Comparison of ENCODE assay signal across 17 cellular contexts in genomic region chr9:89457376-89457855, GRCh38. TPM values are rescaled to one million over a fixed set of nuclear protein-coding genes. Genes with fewer than 3 reads are reported as not detected.
A peak's percentile ranks its signal among the peaks of the same experiment; 100 is the strongest.
DNase-seq lines count a peak whose midpoint lies in the region; ATAC-seq and TF ChIP-seq lines count a peak whose summit lies in the region.
"Had no signal": no experiment of that assay in that cellular context is flagged by ENCODE, and none has a peak within 500 bp of the region (broad histone marks: within the 10 kb centered on the region; RNA-seq: fewer than 3 reads in every experiment).

No MANE protein-coding gene starts in this region.

- peaks cover 31 to 97% (median 74%) of the 10 kb centered on the region in 4 donors for H3K4me1 Mint-ChIP-seq in CD4-positive, CD25-positive, alpha-beta regulatory T cell
- H3K4me1 Mint-ChIP-seq in activated T-helper 1 cell treated with anti-CD3 and anti-CD28 coated beads, Interleukin-12 subunit alpha, Interleukin-12 subunit beta, Interleukin-2, Interleukin-4 antibody, amounts not matched to agents 30 ng/mL and 10 ng/mL and 1 ng/mL, durations not matched to agents 14 hours and 24 hours and 36 hours (ENCODE audit: low read depth): peaks cover 85% of the 10 kb centered on the region
- H3K4me1 Mint-ChIP-seq in immature natural killer cell: peaks cover 93 to 98% of the 10 kb centered on the region in 2 donors
- peaks cover 57 to 70% of the 10 kb centered on the region in 2 donors for H3K4me1 Mint-ChIP-seq in natural killer cell treated with Interleukin-12 subunit alpha and Interleukin-12 subunit beta and Interleukin-15 and Interleukin-18, amount 100 ng/mL, for 72 hours (ENCODE audit: low read depth in 2 of 2)

- H3K4me3 Mint-ChIP-seq in CD4-positive, CD25-positive, alpha-beta regulatory T cell: peak overlapping the region; percentile 64 to 87 (median 72)
- no peak overlapping the region for H3K4me3 Mint-ChIP-seq in activated T-helper 1 cell treated with anti-CD3 and anti-CD28 coated beads, Interleukin-12 subunit alpha, Interleukin-12 subunit beta, Interleukin-2, Interleukin-4 antibody, amounts not matched to agents 30 ng/mL and 10 ng/mL and 1 ng/mL, durations not matched to agents 14 hours and 24 hours and 36 hours
- no peak overlapping the region for H3K4me3 Mint-ChIP-seq in immature natural killer cell
- no peak overlapping the region for H3K4me3 Mint-ChIP-seq in natural killer cell treated with Interleukin-12 subunit alpha and Interleukin-12 subunit beta and Interleukin-15 and Interleukin-18, amount 100 ng/mL, for 72 hours

- no peak for TF ChIP-seq CTCF in adrenal gland (IDR thresholded peaks at IDR 0.05)

- WGBS in adrenal gland, 4 donors: 91 to 98% (median 94%) methylated on average over 7 to 9 of the region's 9 CpGs

- H4K20me1 ChIP-seq in BLaER1: peaks cover 100% of the 10 kb centered on the region

- H3K36me3 Mint-ChIP-seq in CD4-positive, CD25-positive, alpha-beta regulatory T cell: peaks cover 30% of the 10 kb centered on the region
- peaks cover 48% of the 10 kb centered on the region for H3K36me3 Mint-ChIP-seq in activated T-helper 1 cell treated with anti-CD3 and anti-CD28 coated beads, Interleukin-12 subunit alpha, Interleukin-12 subunit beta, Interleukin-2, Interleukin-4 antibody, amounts not matched to agents 30 ng/mL and 10 ng/mL and 1 ng/mL, durations not matched to agents 14 hours and 24 hours and 36 hours (ENCODE audit: low read depth)
- H3K36me3 Mint-ChIP-seq in immature natural killer cell: peaks cover 6 to 23% (median 18%) of the 10 kb centered on the region in 3 donors
- H3K36me3 Mint-ChIP-seq in natural killer cell treated with Interleukin-12 subunit alpha and Interleukin-12 subunit beta and Interleukin-15 and Interleukin-18, amount 100 ng/mL, for 72 hours: peaks cover 4% of the 10 kb centered on the region

- no peaks in the 10 kb centered on the region for H3K27me3 ChIP-seq in BLaER1
- H3K27me3 ChIP-seq in CD4-positive, CD25-positive, alpha-beta regulatory T cell (ENCODE audit: control insufficient read depth, insufficient read depth, low read length): no peaks in the 10 kb centered on the region
- H3K27me3 ChIP-seq in adrenal gland: no peaks in the 10 kb centered on the region

- intact Hi-C loops in activated T-helper 1 cell treated with anti-CD3 and anti-CD28 coated beads, Interleukin-12 subunit alpha, Interleukin-12 subunit beta, Interleukin-2, Interleukin-4 antibody, amounts not matched to agents 30 ng/mL and 10 ng/mL and 1 ng/mL, durations not matched to agents 14 hours and 24 hours and 36 hours (cut with micrococcal nuclease): loop anchor here (2.0 kb wide), 1 partner anchor 17 kb away; no protein-coding TSS in a partner anchor
- intact Hi-C loops in adrenal gland (cut with DNase I): loop anchor here in 1 of 2 donors (10.0 kb wide), 1 partner anchor 47 kb away; no protein-coding TSS in a partner anchor

- H3K27ac Mint-ChIP-seq in CD4-positive, CD25-positive, alpha-beta regulatory T cell: peak overlapping the region; percentile 96 to 99 (median 98)
- H3K27ac Mint-ChIP-seq in activated T-helper 1 cell treated with anti-CD3 and anti-CD28 coated beads, Interleukin-12 subunit alpha, Interleukin-12 subunit beta, Interleukin-2, Interleukin-4 antibody, amounts not matched to agents 30 ng/mL and 10 ng/mL and 1 ng/mL, durations not matched to agents 14 hours and 24 hours and 36 hours: peak overlapping the region; percentile 86
- H3K27ac Mint-ChIP-seq in immature natural killer cell: peak overlapping the region in 5 of 6 donors; percentile 50 to 84 (median 76)
- no peak overlapping the region for H3K27ac Mint-ChIP-seq in natural killer cell treated with Interleukin-12 subunit alpha and Interleukin-12 subunit beta and Interleukin-15 and Interleukin-18, amount 100 ng/mL, for 72 hours

- H3K4me1 ChIP-seq in BLaER1 (peaks cover 73% of the 10 kb centered on the region), adrenal gland (replicated peaks in 1 of 2) (no peaks in the 10 kb centered on the region)
- peaks cover 97% of the 10 kb centered on the region for H3K4me1 ChIP-seq in CD4-positive, CD25-positive, alpha-beta regulatory T cell (ENCODE audit: control insufficient read depth, insufficient read depth, low read length, poor library complexity, severe bottlenecking)
- H3K4me1 ChIP-seq: prostate gland had no signal

- no peaks in the 10 kb centered on the region for H3K27me3 Mint-ChIP-seq in CD4-positive, CD25-positive, alpha-beta regulatory T cell
- no peaks in the 10 kb centered on the region for H3K27me3 Mint-ChIP-seq in activated T-helper 1 cell treated with anti-CD3 and anti-CD28 coated beads, Interleukin-12 subunit alpha, Interleukin-12 subunit beta, Interleukin-2, Interleukin-4 antibody, amounts not matched to agents 30 ng/mL and 10 ng/mL and 1 ng/mL, durations not matched to agents 14 hours and 24 hours and 36 hours (ENCODE audit: insufficient read depth)
- H3K27me3 Mint-ChIP-seq in immature natural killer cell (ENCODE audit: low read depth in 3 of 3): peaks cover 1 to 8% (median 4%) of the 10 kb centered on the region in 3 donors
- H3K27me3 Mint-ChIP-seq in natural killer cell treated with Interleukin-12 subunit alpha and Interleukin-12 subunit beta and Interleukin-15 and Interleukin-18, amount 100 ng/mL, for 72 hours: no peaks in the 10 kb centered on the region
- H3K27me3 Mint-ChIP-seq: naive B cell had no signal

- H3K9me3 ChIP-seq in BLaER1: no peaks in the 10 kb centered on the region
- no peaks in the 10 kb centered on the region for H3K9me3 ChIP-seq in CD4-positive, CD25-positive, alpha-beta regulatory T cell (ENCODE audit: control insufficient read depth in 2 of 2, low read length in 2 of 2)
- H3K9me3 ChIP-seq in adrenal gland (replicated peaks in 1 of 3): no peaks in the 10 kb centered on the region
- H3K9me3 ChIP-seq: prostate gland had no signal

- DNase-seq in CD4-positive, CD25-positive, alpha-beta regulatory T cell: no peak
- DNase-seq in activated T-helper 1 cell treated with anti-CD3 and anti-CD28 coated beads, Interleukin-12 subunit alpha, Interleukin-12 subunit beta, Interleukin-2, Interleukin-4 antibody, amounts not matched to agents 30 ng/mL and 10 ng/mL and 1 ng/mL, durations not matched to agents 14 hours and 24 hours and 36 hours (ENCODE audit: low spot score): no peak
- DNase-seq in immature natural killer cell (no peak), adrenal gland (no peak), NCI-H2171 (lab: John Stamatoyannopoulos, UW) (no peak)
- DNase-seq in natural killer cell treated with Interleukin-12 subunit alpha and Interleukin-12 subunit beta and Interleukin-15 and Interleukin-18, amount 100 ng/mL, for 72 hours (ENCODE audit: low spot score): no peak
- DNase-seq: DMS 273 treated with DMSO at 0.1 percent for 48 hours, GDM1, kidney, naive B cell, NCI-H526 treated with DMSO at 0.1 percent for 48 hours, SHP77 treated with DMSO at 0.1 percent for 48 hours had no signal

- peak overlapping the region; percentile 39 for H3K4me2 ChIP-seq in BLaER1
- H3K4me2 ChIP-seq: KMS-11 had no signal

- H3K27ac ChIP-seq in BLaER1: no peak overlapping the region
- H3K27ac ChIP-seq in CD4-positive, CD25-positive, alpha-beta regulatory T cell (ENCODE audit: insufficient read depth, low read length, poor library complexity, severe bottlenecking): peak overlapping the region; percentile 77
- H3K27ac ChIP-seq in adrenal gland: no peak overlapping the region
- H3K27ac ChIP-seq: KMS-11, prostate gland had no signal

- no peak overlapping the region for H3K9ac ChIP-seq in BLaER1
- H3K9ac ChIP-seq: KMS-11 had no signal

- TF ChIP-seq POLR2A in adrenal gland (IDR thresholded peaks at IDR 0.05): no peak

- ATAC-seq in CD4-positive, CD25-positive, alpha-beta regulatory T cell (ENCODE audit: low read depth in 2 of 2): no peak
- ATAC-seq in natural killer cell treated with Interleukin-12 subunit alpha and Interleukin-12 subunit beta and Interleukin-15 and Interleukin-18, amount 100 ng/mL, for 72 hours: no peak
- ATAC-seq in GM21447 (IDR thresholded peaks at IDR 0.05; ENCODE audit: unreplicated experiment): no peak

- H3K36me3 ChIP-seq in BLaER1 (peaks cover 93% of the 10 kb centered on the region), adrenal gland (replicated peaks in 1 of 2) (peaks cover 0 to 4% of the 10 kb centered on the region in 2 donors)
- H3K36me3 ChIP-seq in CD4-positive, CD25-positive, alpha-beta regulatory T cell (ENCODE audit: control insufficient read depth, insufficient read depth, low read length): peaks cover 44% of the 10 kb centered on the region
- H3K36me3 ChIP-seq: prostate gland had no signal

- no peaks in the 10 kb centered on the region for H3K9me3 Mint-ChIP-seq in CD4-positive, CD25-positive, alpha-beta regulatory T cell
- no peaks in the 10 kb centered on the region for H3K9me3 Mint-ChIP-seq in activated T-helper 1 cell treated with anti-CD3 and anti-CD28 coated beads, Interleukin-12 subunit alpha, Interleukin-12 subunit beta, Interleukin-2, Interleukin-4 antibody, amounts not matched to agents 30 ng/mL and 10 ng/mL and 1 ng/mL, durations not matched to agents 14 hours and 24 hours and 36 hours
- no peaks in the 10 kb centered on the region for H3K9me3 Mint-ChIP-seq in immature natural killer cell
- H3K9me3 Mint-ChIP-seq in natural killer cell treated with Interleukin-12 subunit alpha and Interleukin-12 subunit beta and Interleukin-15 and Interleukin-18, amount 100 ng/mL, for 72 hours: no peaks in the 10 kb centered on the region
- H3K9me3 Mint-ChIP-seq: naive B cell had no signal

- no peak overlapping the region for H3K4me3 ChIP-seq in BLaER1
- H3K4me3 ChIP-seq in CD4-positive, CD25-positive, alpha-beta regulatory T cell (ENCODE audit: low read depth, low read length): peak overlapping the region; percentile 59
- no peak overlapping the region for H3K4me3 ChIP-seq in adrenal gland
- H3K4me3 ChIP-seq: prostate gland, skin epidermis had no signal

RNA-seq across cellular contexts. Expression of gene SEMA4D, which starts 40.5 kb away (rescaled TPM):
- 480 TPM for total RNA-seq in CD4-positive, CD25-positive, alpha-beta regulatory T cell
- polyA plus RNA-seq in CD4-positive, CD25-positive, alpha-beta regulatory T cell: 100 to 1,000 TPM in 1 of 4 donors, 10 to 100 TPM in 3; 67.5 to 108 (median 90.2) TPM
- total RNA-seq in activated T-helper 1 cell treated with anti-CD3 and anti-CD28 coated beads, Interleukin-12 subunit alpha, Interleukin-12 subunit beta, Interleukin-2, Interleukin-4 antibody, amounts not matched to agents 30 ng/mL and 10 ng/mL and 1 ng/mL, durations not matched to agents 14 hours and 24 hours and 36 hours: 388 and 411 TPM in 2 replicates
- 10 to 100 TPM; 45.8 to 80.6 (median 47.0) TPM for polyA plus RNA-seq in immature natural killer cell
- 100 to 1,000 TPM; 169 to 237 TPM for total RNA-seq in natural killer cell treated with Interleukin-12 subunit alpha and Interleukin-12 subunit beta and Interleukin-15 and Interleukin-18, amount 100 ng/mL, for 72 hours
- total RNA-seq in adrenal gland: 10 to 100 TPM; 21.0 to 57.0 (median 27.5) TPM
- 10 to 100 TPM; 11.5 to 19.6 (median 19.1) TPM for polyA plus RNA-seq in adrenal gland

Comparison
In these comparisons a context has a peak if more than half of its experiments do, and no peak if none do; other contexts are left out.
1. H3K27ac Mint-ChIP-seq: peak in CD4-positive, CD25-positive, alpha-beta regulatory T cell (3 of 3), activated T-helper 1 cell treated with anti-CD3 and anti-CD28 coated beads, Interleukin-12 subunit alpha, Interleukin-12 subunit beta, Interleukin-2, Interleukin-4 antibody, amounts not matched to agents 30 ng/mL and 10 ng/mL and 1 ng/mL, durations not matched to agents 14 hours and 24 hours and 36 hours (single experiment) and immature natural killer cell (5 of 6); none in natural killer cell treated with Interleukin-12 subunit alpha and Interleukin-12 subunit beta and Interleukin-15 and Interleukin-18, amount 100 ng/mL, for 72 hours (0 of 2).
2. H3K4me3 Mint-ChIP-seq: peak in CD4-positive, CD25-positive, alpha-beta regulatory T cell (4 of 4); none in activated T-helper 1 cell treated with anti-CD3 and anti-CD28 coated beads, Interleukin-12 subunit alpha, Interleukin-12 subunit beta, Interleukin-2, Interleukin-4 antibody, amounts not matched to agents 30 ng/mL and 10 ng/mL and 1 ng/mL, durations not matched to agents 14 hours and 24 hours and 36 hours (single experiment), immature natural killer cell (0 of 5) and natural killer cell treated with Interleukin-12 subunit alpha and Interleukin-12 subunit beta and Interleukin-15 and Interleukin-18, amount 100 ng/mL, for 72 hours (single experiment).